In the genomic region with DNA sequence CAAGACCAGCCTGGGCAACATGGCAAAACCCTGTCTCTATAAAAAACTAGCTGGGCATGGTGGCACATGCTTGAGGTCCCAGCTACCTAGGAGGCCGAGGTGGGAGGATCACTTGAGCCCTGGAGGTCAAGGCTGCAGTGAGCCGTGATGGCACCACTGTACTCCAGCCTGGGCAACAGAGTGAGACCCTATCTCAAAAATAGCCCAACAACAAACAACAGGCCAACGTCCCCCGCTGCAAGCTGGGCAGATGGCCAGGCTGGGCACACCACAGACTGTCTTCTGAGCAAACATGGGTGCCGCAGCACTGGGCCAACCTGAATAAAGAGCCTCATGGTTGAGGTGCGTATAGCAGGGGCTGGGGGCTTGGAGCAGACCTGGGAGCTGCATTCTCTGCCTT, we compare ENCODE assay signal across 3 cellular contexts.
TF ChIP-seq lines count a peak whose summit lies in the region.

No MANE protein-coding gene starts in this region.

TF ChIP-seq in SK-N-SH, 30 proteins besides CTCF, POLR2A, EP300 and RAD21 (continued from another document):
- TF ChIP-seq, protein P1, sequence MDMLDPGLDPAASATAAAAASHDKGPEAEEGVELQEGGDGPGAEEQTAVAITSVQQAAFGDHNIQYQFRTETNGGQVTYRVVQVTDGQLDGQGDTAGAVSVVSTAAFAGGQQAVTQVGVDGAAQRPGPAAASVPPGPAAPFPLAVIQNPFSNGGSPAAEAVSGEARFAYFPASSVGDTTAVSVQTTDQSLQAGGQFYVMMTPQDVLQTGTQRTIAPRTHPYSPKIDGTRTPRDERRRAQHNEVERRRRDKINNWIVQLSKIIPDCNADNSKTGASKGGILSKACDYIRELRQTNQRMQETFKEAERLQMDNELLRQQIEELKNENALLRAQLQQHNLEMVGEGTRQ (IDR thresholded peaks at IDR 0.05; ENCODE audit: borderline replicate concordance, low read depth, low read length), result no peak
- TF ChIP-seq, protein P2, sequence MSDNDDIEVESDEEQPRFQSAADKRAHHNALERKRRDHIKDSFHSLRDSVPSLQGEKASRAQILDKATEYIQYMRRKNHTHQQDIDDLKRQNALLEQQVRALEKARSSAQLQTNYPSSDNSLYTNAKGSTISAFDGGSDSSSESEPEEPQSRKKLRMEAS (IDR thresholded peaks at IDR 0.05; ENCODE audit: low read depth), result no peak
- TF ChIP-seq MXI1 (IDR thresholded peaks at IDR 0.05; ENCODE audit: low read depth, low read length), result no peak
- TF ChIP-seq RFX5 (IDR thresholded peaks at IDR 0.05; ENCODE audit: low read length), result no peak
- no peak for TF ChIP-seq ELF1 (IDR thresholded peaks at IDR 0.05)
- no peak for TF ChIP-seq SIN3A (IDR thresholded peaks at IDR 0.05; ENCODE audit: borderline replicate concordance, low read depth, low read length)
- TF ChIP-seq RXRA (IDR thresholded peaks at IDR 0.05; ENCODE audit: borderline replicate concordance, low read depth), result no peak
TF ChIP-seq in SK-N-SH: peak in this region for 0.

TF ChIP-seq in SK-N-SH treated with all-trans-retinoic acid at 6 μM for 48 hours, 23 proteins besides CTCF, POLR2A, EP300 and RAD21:
- TF ChIP-seq POU6F1 (CRISPR knock-in tag; IDR thresholded peaks at IDR 0.05; ENCODE audit: borderline replicate concordance, low read depth) (no peak), RARB (CRISPR knock-in tag; IDR thresholded peaks at IDR 0.05) (no peak)

TF ChIP-seq in WTC11, 78 proteins besides CTCF, POLR2A, EP300 and RAD21 (continued from another document):
- TF ChIP-seq E2F1 (CRISPR knock-in tag; IDR thresholded peaks at IDR 0.05) (no peak), JUN (CRISPR knock-in tag; IDR thresholded peaks at IDR 0.05) (no peak), ZNF121 (CRISPR knock-in tag; IDR thresholded peaks at IDR 0.05) (peak; percentile 94), ZNF532 (CRISPR knock-in tag; IDR thresholded peaks at IDR 0.05; ENCODE audit: borderline replicate concordance) (no peak), ATF6 (CRISPR knock-in tag; IDR thresholded peaks at IDR 0.05) (no peak)
